Comparison of ENCODE assay signal across 21 cellular contexts in genomic region chr1:227767401-227768396, GRCh38. TPM values are rescaled to one million over a fixed set of nuclear protein-coding genes. Genes with fewer than 3 reads are reported as not detected.
DNase-seq lines count a peak whose midpoint lies in the region; ATAC-seq lines count a peak whose summit lies in the region.
"Had no signal": no experiment of that assay in that cellular context is flagged by ENCODE, and none has a peak within 500 bp of the region (broad histone marks: within the 10 kb centered on the region; RNA-seq: fewer than 3 reads in every experiment).

No MANE protein-coding gene starts in this region.

- H3K27ac Mint-ChIP-seq in activated T-helper 1 cell treated with anti-CD3 and anti-CD28 coated beads, Interleukin-12 subunit alpha, Interleukin-12 subunit beta, Interleukin-2, Interleukin-4 antibody, amounts not matched to agents 30 ng/mL and 10 ng/mL and 1 ng/mL, durations not matched to agents 14 hours and 24 hours and 36 hours: peak overlapping the region; percentile 40
- H3K27ac Mint-ChIP-seq in natural killer cell treated with Interleukin-12 subunit alpha and Interleukin-12 subunit beta and Interleukin-15 and Interleukin-18, amount 100 ng/mL, for 72 hours: no peak overlapping the region
- H3K27ac Mint-ChIP-seq: GM23338 had no signal

- no peaks in the 10 kb centered on the region for H3K27me3 Mint-ChIP-seq in activated T-helper 1 cell treated with anti-CD3 and anti-CD28 coated beads, Interleukin-12 subunit alpha, Interleukin-12 subunit beta, Interleukin-2, Interleukin-4 antibody, amounts not matched to agents 30 ng/mL and 10 ng/mL and 1 ng/mL, durations not matched to agents 14 hours and 24 hours and 36 hours (ENCODE audit: insufficient read depth)
- peaks cover 6 to 10% of the 10 kb centered on the region in 2 donors for H3K27me3 Mint-ChIP-seq in natural killer cell treated with Interleukin-12 subunit alpha and Interleukin-12 subunit beta and Interleukin-15 and Interleukin-18, amount 100 ng/mL, for 72 hours

- ATAC-seq in natural killer cell treated with Interleukin-12 subunit alpha and Interleukin-12 subunit beta and Interleukin-15 and Interleukin-18, amount 100 ng/mL, for 72 hours: no peak
- no peak for ATAC-seq in GM18520 (IDR thresholded peaks at IDR 0.05; ENCODE audit: unreplicated experiment)
- ATAC-seq in left ventricle myocardium superior: no peak
- ATAC-seq: GM23338, heart right ventricle, Right ventricle myocardium inferior had no signal

- H3K36me3 Mint-ChIP-seq in activated T-helper 1 cell treated with anti-CD3 and anti-CD28 coated beads, Interleukin-12 subunit alpha, Interleukin-12 subunit beta, Interleukin-2, Interleukin-4 antibody, amounts not matched to agents 30 ng/mL and 10 ng/mL and 1 ng/mL, durations not matched to agents 14 hours and 24 hours and 36 hours (ENCODE audit: low read depth): peaks cover 36% of the 10 kb centered on the region
- peaks cover 11% of the 10 kb centered on the region for H3K36me3 Mint-ChIP-seq in natural killer cell treated with Interleukin-12 subunit alpha and Interleukin-12 subunit beta and Interleukin-15 and Interleukin-18, amount 100 ng/mL, for 72 hours

- H3K9me3 Mint-ChIP-seq in activated T-helper 1 cell treated with anti-CD3 and anti-CD28 coated beads, Interleukin-12 subunit alpha, Interleukin-12 subunit beta, Interleukin-2, Interleukin-4 antibody, amounts not matched to agents 30 ng/mL and 10 ng/mL and 1 ng/mL, durations not matched to agents 14 hours and 24 hours and 36 hours: no peaks in the 10 kb centered on the region
- no peaks in the 10 kb centered on the region for H3K9me3 Mint-ChIP-seq in natural killer cell treated with Interleukin-12 subunit alpha and Interleukin-12 subunit beta and Interleukin-15 and Interleukin-18, amount 100 ng/mL, for 72 hours
- H3K9me3 Mint-ChIP-seq: GM23338 had no signal

- intact Hi-C loops in activated T-helper 1 cell treated with anti-CD3 and anti-CD28 coated beads, Interleukin-12 subunit alpha, Interleukin-12 subunit beta, Interleukin-2, Interleukin-4 antibody, amounts not matched to agents 30 ng/mL and 10 ng/mL and 1 ng/mL, durations not matched to agents 14 hours and 24 hours and 36 hours (cut with micrococcal nuclease): loop anchor here (10.0 kb wide), 3 partner anchors 317 to 717 kb away; partner anchors contain the start of genes ARF1, RNF187 and TRIM11
- intact Hi-C loops in left ventricle myocardium superior (cut with micrococcal nuclease): no loop called here

- H3K4me3 Mint-ChIP-seq in activated T-helper 1 cell treated with anti-CD3 and anti-CD28 coated beads, Interleukin-12 subunit alpha, Interleukin-12 subunit beta, Interleukin-2, Interleukin-4 antibody, amounts not matched to agents 30 ng/mL and 10 ng/mL and 1 ng/mL, durations not matched to agents 14 hours and 24 hours and 36 hours: peak overlapping the region; percentile 42
- peak overlapping the region; percentile 62 for H3K4me3 Mint-ChIP-seq in natural killer cell treated with Interleukin-12 subunit alpha and Interleukin-12 subunit beta and Interleukin-15 and Interleukin-18, amount 100 ng/mL, for 72 hours
- H3K4me3 Mint-ChIP-seq: GM23338 had no signal

- H3K4me1 Mint-ChIP-seq in activated T-helper 1 cell treated with anti-CD3 and anti-CD28 coated beads, Interleukin-12 subunit alpha, Interleukin-12 subunit beta, Interleukin-2, Interleukin-4 antibody, amounts not matched to agents 30 ng/mL and 10 ng/mL and 1 ng/mL, durations not matched to agents 14 hours and 24 hours and 36 hours (ENCODE audit: low read depth): peaks cover 57% of the 10 kb centered on the region
- H3K4me1 Mint-ChIP-seq in natural killer cell treated with Interleukin-12 subunit alpha and Interleukin-12 subunit beta and Interleukin-15 and Interleukin-18, amount 100 ng/mL, for 72 hours (ENCODE audit: low read depth in 2 of 2): peaks cover 42 to 43% of the 10 kb centered on the region in 2 donors
- H3K4me1 Mint-ChIP-seq: GM23338 had no signal

- DNase-seq in NCI-H510A treated with DMSO at 0.1 percent for 48 hours (lab: John Stamatoyannopoulos, UW): peak; percentile 80
- DNase-seq in NCI-H510A (lab: John Stamatoyannopoulos, UW): no peak
- DNase-seq in DMS153 treated with DMSO at 0.1 percent for 48 hours (lab: John Stamatoyannopoulos, UW; ENCODE audit: unreplicated experiment): peak; percentile 48
- no peak for DNase-seq in activated T-helper 1 cell treated with anti-CD3 and anti-CD28 coated beads, Interleukin-12 subunit alpha, Interleukin-12 subunit beta, Interleukin-2, Interleukin-4 antibody, amounts not matched to agents 30 ng/mL and 10 ng/mL and 1 ng/mL, durations not matched to agents 14 hours and 24 hours and 36 hours (ENCODE audit: low spot score)
- no peak for DNase-seq in natural killer cell treated with Interleukin-12 subunit alpha and Interleukin-12 subunit beta and Interleukin-15 and Interleukin-18, amount 100 ng/mL, for 72 hours (ENCODE audit: low spot score)
- DNase-seq in HT-29 (ENCODE audit: low spot score): no peak
- DNase-seq in left ventricle myocardium superior: no peak
- DNase-seq: 8988T; activated gamma-delta T cell; BE2C; DMS 273 treated with DMSO at 0.1 percent for 48 hours; heart right ventricle; NCI-H1930; NCI-H446; stimulated activated CD4-positive, alpha-beta T cell treated with anti-CD3 and anti-CD28 coated beads, Interleukin-2, amount 100 ng/mL, for 24 hours had no signal

RNA-seq across cellular contexts. Expression of gene SNAP47, which starts 32.5 kb away (rescaled TPM):
- 32.2 and 33.7 TPM in 2 replicates for total RNA-seq in activated T-helper 1 cell treated with anti-CD3 and anti-CD28 coated beads, Interleukin-12 subunit alpha, Interleukin-12 subunit beta, Interleukin-2, Interleukin-4 antibody, amounts not matched to agents 30 ng/mL and 10 ng/mL and 1 ng/mL, durations not matched to agents 14 hours and 24 hours and 36 hours
- total RNA-seq in natural killer cell treated with Interleukin-12 subunit alpha and Interleukin-12 subunit beta and Interleukin-15 and Interleukin-18, amount 100 ng/mL, for 72 hours: 10 to 100 TPM; 23.5 to 32.5 TPM
- total RNA-seq in HT-29 (2014; rRNA removed; shearing (Covaris generic)): 56.8 and 57.1 TPM in 2 replicates
- 36.4 TPM for total RNA-seq in left ventricle myocardium superior

RNA-seq across cellular contexts. Expression of gene JMJD4, which starts 32.6 kb away (rescaled TPM):
- 33.9 and 37.5 TPM in 2 replicates for total RNA-seq in activated T-helper 1 cell treated with anti-CD3 and anti-CD28 coated beads, Interleukin-12 subunit alpha, Interleukin-12 subunit beta, Interleukin-2, Interleukin-4 antibody, amounts not matched to agents 30 ng/mL and 10 ng/mL and 1 ng/mL, durations not matched to agents 14 hours and 24 hours and 36 hours
- total RNA-seq in natural killer cell treated with Interleukin-12 subunit alpha and Interleukin-12 subunit beta and Interleukin-15 and Interleukin-18, amount 100 ng/mL, for 72 hours: 10 to 100 TPM; 17.3 to 34.0 TPM
- total RNA-seq in HT-29 (2014; rRNA removed; shearing (Covaris generic)): 46.1 and 49.6 TPM in 2 replicates
- 8.0 TPM for total RNA-seq in left ventricle myocardium superior

RNA-seq across cellular contexts. Expression of gene PRSS38, which starts 47.8 kb away (rescaled TPM):
- total RNA-seq in activated T-helper 1 cell treated with anti-CD3 and anti-CD28 coated beads, Interleukin-12 subunit alpha, Interleukin-12 subunit beta, Interleukin-2, Interleukin-4 antibody, amounts not matched to agents 30 ng/mL and 10 ng/mL and 1 ng/mL, durations not matched to agents 14 hours and 24 hours and 36 hours: not detected in 2 replicates
- total RNA-seq in natural killer cell treated with Interleukin-12 subunit alpha and Interleukin-12 subunit beta and Interleukin-15 and Interleukin-18, amount 100 ng/mL, for 72 hours: not detected
- total RNA-seq in HT-29 (2014; rRNA removed; shearing (Covaris generic)): not detected in 2 replicates
- not detected for total RNA-seq in left ventricle myocardium superior
- total RNA-seq: ascending aorta, GM23338, heart right ventricle, lung, Right ventricle myocardium inferior, suprapubic skin had no signal

Comparison
In these comparisons a context has a peak if more than half of its experiments do, and no peak if none do; other contexts are left out.
1. DNase-seq: peak in NCI-H510A treated with DMSO at 0.1 percent for 48 hours (single experiment) and DMS153 treated with DMSO at 0.1 percent for 48 hours (single experiment); none in NCI-H510A (single experiment), activated T-helper 1 cell treated with anti-CD3 and anti-CD28 coated beads, Interleukin-12 subunit alpha, Interleukin-12 subunit beta, Interleukin-2, Interleukin-4 antibody, amounts not matched to agents 30 ng/mL and 10 ng/mL and 1 ng/mL, durations not matched to agents 14 hours and 24 hours and 36 hours (single experiment), natural killer cell treated with Interleukin-12 subunit alpha and Interleukin-12 subunit beta and Interleukin-15 and Interleukin-18, amount 100 ng/mL, for 72 hours (single experiment), HT-29 (single experiment) and left ventricle myocardium superior (single experiment).